Comparison of ENCODE assay signal across 8 cellular contexts in genomic region chr1:151472852-151473731, GRCh38. TPM values are rescaled to one million over a fixed set of nuclear protein-coding genes. Genes with fewer than 3 reads are reported as not detected.
DNase-seq lines count a peak whose midpoint lies in the region; ATAC-seq and TF ChIP-seq lines count a peak whose summit lies in the region.

No MANE protein-coding gene starts in this region.

- H3K36me3 Mint-ChIP-seq in CD8-positive, alpha-beta memory T cell, result peaks cover 0 to 1% (median 0%) of the 10 kb centered on the region in 3 donors
- H3K36me3 Mint-ChIP-seq in activated T-helper 1 cell treated with anti-CD3 and anti-CD28 coated beads, Interleukin-12 subunit alpha, Interleukin-12 subunit beta, Interleukin-2, Interleukin-4 antibody, amounts not matched to agents 30 ng/mL and 10 ng/mL and 1 ng/mL, durations not matched to agents 14 hours and 24 hours and 36 hours (ENCODE audit: low read depth), result no peaks in the 10 kb centered on the region
- no peaks in the 10 kb centered on the region for H3K36me3 Mint-ChIP-seq in naive thymus-derived CD8-positive, alpha-beta T cell

- intact Hi-C loops in activated T-helper 1 cell treated with anti-CD3 and anti-CD28 coated beads, Interleukin-12 subunit alpha, Interleukin-12 subunit beta, Interleukin-2, Interleukin-4 antibody, amounts not matched to agents 30 ng/mL and 10 ng/mL and 1 ng/mL, durations not matched to agents 14 hours and 24 hours and 36 hours (cut with micrococcal nuclease), result loop anchor here (1.0 kb wide), 1 partner anchor 14 kb away; the partner anchor contains the start of gene POGZ

- H3K4me3 Mint-ChIP-seq in CD8-positive, alpha-beta memory T cell, result peak overlapping the region; percentile 73 to 90 (median 78)
- peak overlapping the region; percentile 67 for H3K4me3 Mint-ChIP-seq in activated T-helper 1 cell treated with anti-CD3 and anti-CD28 coated beads, Interleukin-12 subunit alpha, Interleukin-12 subunit beta, Interleukin-2, Interleukin-4 antibody, amounts not matched to agents 30 ng/mL and 10 ng/mL and 1 ng/mL, durations not matched to agents 14 hours and 24 hours and 36 hours
- peak overlapping the region; percentile 69 to 89 (median 83) for H3K4me3 Mint-ChIP-seq in naive thymus-derived CD8-positive, alpha-beta T cell

- DNase-seq in CD8-positive, alpha-beta memory T cell, result peak in 2 of 5 donors; percentile 14 to 16
- DNase-seq in M059J (ENCODE audit: low read depth) (peak; percentile 46), foreskin melanocyte (peak; percentile 47), upper lobe of left lung (peak in 1 of 2 donors; percentile 90), middle frontal gyrus (ENCODE audit: extremely low spot score, low spot score) (no peak)
- no peak for DNase-seq in activated T-helper 1 cell treated with anti-CD3 and anti-CD28 coated beads, Interleukin-12 subunit alpha, Interleukin-12 subunit beta, Interleukin-2, Interleukin-4 antibody, amounts not matched to agents 30 ng/mL and 10 ng/mL and 1 ng/mL, durations not matched to agents 14 hours and 24 hours and 36 hours (ENCODE audit: low spot score)
- DNase-seq in naive thymus-derived CD8-positive, alpha-beta T cell, result peak in 7 of 10 donors; percentile 6 to 33 (median 20)

- H3K36me3 ChIP-seq in CD8-positive, alpha-beta memory T cell (ENCODE audit: insufficient read depth, low read length), result no peaks in the 10 kb centered on the region
- no peaks in the 10 kb centered on the region for H3K36me3 ChIP-seq in upper lobe of left lung

- ATAC-seq in naive thymus-derived CD8-positive, alpha-beta T cell, result peak; percentile 36 to 91
- ATAC-seq in upper lobe of left lung (ENCODE audit: low FRiP score in 2 of 2), result peak in 1 of 2 donors; percentile 93
- ATAC-seq in HG02852 (IDR thresholded peaks at IDR 0.05; ENCODE audit: unreplicated experiment), result no peak

- POLR2A ChIA-PET in CD8-positive, alpha-beta memory T cell (lab: Charles Lee), result interaction anchor here (1.2 to 1.6 kb wide), 2 partner anchors 13 to 73 kb away, joined by 3 to 5 read pairs; partner anchors contain the start of gene PSMB4
- POLR2A ChIA-PET in naive thymus-derived CD8-positive, alpha-beta T cell (lab: Charles Lee), result interaction anchor here (0.5 to 5.8 kb wide), 4 partner anchors 14 to 138 kb away, joined by 3 to 39 read pairs (median 5); partner anchors contain the start of genes CGN and POGZ

- 6 to 10% methylated on average over 36 of the region's 36 CpGs for WGBS in upper lobe of left lung, 2 donors

- H3K9me3 ChIP-seq in CD8-positive, alpha-beta memory T cell (ENCODE audit: low read length), result no peaks in the 10 kb centered on the region
- H3K9me3 ChIP-seq in upper lobe of left lung, result no peaks in the 10 kb centered on the region

- no peaks in the 10 kb centered on the region for H3K27me3 ChIP-seq in CD8-positive, alpha-beta memory T cell (ENCODE audit: insufficient read depth, low read length, poor library complexity, severe bottlenecking)
- no peaks in the 10 kb centered on the region for H3K27me3 ChIP-seq in upper lobe of left lung

- peaks cover 4 to 6% of the 10 kb centered on the region in 2 donors for H3K27me3 Mint-ChIP-seq in CD8-positive, alpha-beta memory T cell
- peaks cover 2% of the 10 kb centered on the region for H3K27me3 Mint-ChIP-seq in activated T-helper 1 cell treated with anti-CD3 and anti-CD28 coated beads, Interleukin-12 subunit alpha, Interleukin-12 subunit beta, Interleukin-2, Interleukin-4 antibody, amounts not matched to agents 30 ng/mL and 10 ng/mL and 1 ng/mL, durations not matched to agents 14 hours and 24 hours and 36 hours (ENCODE audit: insufficient read depth)
- H3K27me3 Mint-ChIP-seq in naive thymus-derived CD8-positive, alpha-beta T cell, result peaks cover 0 to 8% (median 4%) of the 10 kb centered on the region in 5 donors

- peak overlapping the region; percentile 1 for H3K27ac ChIP-seq in CD8-positive, alpha-beta memory T cell (ENCODE audit: low read depth, low read length)
- H3K27ac ChIP-seq in upper lobe of left lung, result peak overlapping the region; percentile 74 to 87 (median 80)

- peaks cover 5 to 18% (median 13%) of the 10 kb centered on the region in 3 donors for H3K4me1 Mint-ChIP-seq in CD8-positive, alpha-beta memory T cell
- H3K4me1 Mint-ChIP-seq in activated T-helper 1 cell treated with anti-CD3 and anti-CD28 coated beads, Interleukin-12 subunit alpha, Interleukin-12 subunit beta, Interleukin-2, Interleukin-4 antibody, amounts not matched to agents 30 ng/mL and 10 ng/mL and 1 ng/mL, durations not matched to agents 14 hours and 24 hours and 36 hours (ENCODE audit: low read depth), result peaks cover 14% of the 10 kb centered on the region
- H3K4me1 Mint-ChIP-seq in naive thymus-derived CD8-positive, alpha-beta T cell, result peaks cover 5 to 12% (median 8%) of the 10 kb centered on the region in 4 donors

- CTCF ChIA-PET in CD8-positive, alpha-beta memory T cell (lab: Charles Lee), result interaction anchor here (2.2 kb wide), 1 partner anchor 29 kb away, joined by 6 read pairs; no protein-coding TSS in a partner anchor

- no peak for TF ChIP-seq CTCF in upper lobe of left lung (IDR thresholded peaks at IDR 0.05)

- H3K9me3 Mint-ChIP-seq in CD8-positive, alpha-beta memory T cell, result no peaks in the 10 kb centered on the region
- no peaks in the 10 kb centered on the region for H3K9me3 Mint-ChIP-seq in activated T-helper 1 cell treated with anti-CD3 and anti-CD28 coated beads, Interleukin-12 subunit alpha, Interleukin-12 subunit beta, Interleukin-2, Interleukin-4 antibody, amounts not matched to agents 30 ng/mL and 10 ng/mL and 1 ng/mL, durations not matched to agents 14 hours and 24 hours and 36 hours
- H3K9me3 Mint-ChIP-seq in naive thymus-derived CD8-positive, alpha-beta T cell, result no peaks in the 10 kb centered on the region

- peak overlapping the region; percentile 49 for H3K4me3 ChIP-seq in CD8-positive, alpha-beta memory T cell (ENCODE audit: low read length)
- H3K4me3 ChIP-seq in upper lobe of left lung, result peak overlapping the region; percentile 8 to 69 (median 56)

- peak overlapping the region; percentile 29 to 97 (median 62) for H3K27ac Mint-ChIP-seq in CD8-positive, alpha-beta memory T cell
- H3K27ac Mint-ChIP-seq in activated T-helper 1 cell treated with anti-CD3 and anti-CD28 coated beads, Interleukin-12 subunit alpha, Interleukin-12 subunit beta, Interleukin-2, Interleukin-4 antibody, amounts not matched to agents 30 ng/mL and 10 ng/mL and 1 ng/mL, durations not matched to agents 14 hours and 24 hours and 36 hours, result peak overlapping the region; percentile 61
- H3K27ac Mint-ChIP-seq in naive thymus-derived CD8-positive, alpha-beta T cell, result peak overlapping the region; percentile 7 to 87 (median 74)

- TF ChIP-seq EP300 in upper lobe of left lung (IDR thresholded peaks at IDR 0.05), result no peak

- peak in 2 of 4 donors; percentile 23 to 26 for TF ChIP-seq POLR2A in upper lobe of left lung (IDR thresholded peaks at IDR 0.05)

- no peaks in the 10 kb centered on the region for H3K4me1 ChIP-seq in CD8-positive, alpha-beta memory T cell (ENCODE audit: insufficient read depth, low read length)
- H3K4me1 ChIP-seq in upper lobe of left lung, result peaks cover 0 to 10% (median 4%) of the 10 kb centered on the region in 4 donors

RNA-seq across cellular contexts. Expression of gene POGZ, which starts 13.8 kb away (rescaled TPM):
- 10 to 100 TPM; 60.1 to 65.3 TPM for total RNA-seq in CD8-positive, alpha-beta memory T cell
- polyA plus RNA-seq in CD8-positive, alpha-beta memory T cell, result 11.3 TPM
- 14.2 and 21.6 TPM in 2 replicates for total RNA-seq in M059J (2014; rRNA removed; shearing (Covaris generic))
- total RNA-seq in activated T-helper 1 cell treated with anti-CD3 and anti-CD28 coated beads, Interleukin-12 subunit alpha, Interleukin-12 subunit beta, Interleukin-2, Interleukin-4 antibody, amounts not matched to agents 30 ng/mL and 10 ng/mL and 1 ng/mL, durations not matched to agents 14 hours and 24 hours and 36 hours, result 89.1 and 91.1 TPM in 2 replicates
- total RNA-seq in naive thymus-derived CD8-positive, alpha-beta T cell, result 100 to 1,000 TPM; 101 to 112 TPM
- 1 to 10 TPM; 5.9 to 9.5 (median 9.0) TPM for polyA plus RNA-seq in naive thymus-derived CD8-positive, alpha-beta T cell
- total RNA-seq in upper lobe of left lung, result 100 to 1,000 TPM in 1 of 6 donors, 10 to 100 TPM in 5; 34.2 to 148 (median 67.9) TPM

RNA-seq across cellular contexts. Expression of gene CGN, which starts 38.1 kb away (rescaled TPM):
- total RNA-seq in CD8-positive, alpha-beta memory T cell, result 1 to 10 TPM; 1.1 to 1.6 TPM
- polyA plus RNA-seq in CD8-positive, alpha-beta memory T cell, result 0.36 TPM
- 0.52 and 1.5 TPM in 2 replicates for total RNA-seq in M059J (2014; rRNA removed; shearing (Covaris generic))
- 0.17 and 0.91 TPM in 2 replicates for total RNA-seq in activated T-helper 1 cell treated with anti-CD3 and anti-CD28 coated beads, Interleukin-12 subunit alpha, Interleukin-12 subunit beta, Interleukin-2, Interleukin-4 antibody, amounts not matched to agents 30 ng/mL and 10 ng/mL and 1 ng/mL, durations not matched to agents 14 hours and 24 hours and 36 hours
- 1 to 10 TPM; 2.6 to 2.7 TPM for total RNA-seq in naive thymus-derived CD8-positive, alpha-beta T cell
- polyA plus RNA-seq in naive thymus-derived CD8-positive, alpha-beta T cell, result 1 to 10 TPM in 2 of 3 donors, under 1 TPM in 1; 0.08 to 1.3 (median 1.0) TPM
- 100 to 1,000 TPM in 3 of 6 donors, 10 to 100 TPM in 3; 51.6 to 223 (median 99.2) TPM for total RNA-seq in upper lobe of left lung

Comparison
In these comparisons a context has a peak if more than half of its experiments do, and no peak if none do; other contexts are left out.
1. DNase-seq: peak in M059J (single experiment), foreskin melanocyte (single experiment) and naive thymus-derived CD8-positive, alpha-beta T cell (7 of 10); none in activated T-helper 1 cell treated with anti-CD3 and anti-CD28 coated beads, Interleukin-12 subunit alpha, Interleukin-12 subunit beta, Interleukin-2, Interleukin-4 antibody, amounts not matched to agents 30 ng/mL and 10 ng/mL and 1 ng/mL, durations not matched to agents 14 hours and 24 hours and 36 hours (single experiment) and middle frontal gyrus (single experiment).
2. RNA of gene CGN, which starts 38.1 kb away (total RNA-seq): 51.6 to 223 TPM in upper lobe of left lung; 2.6 to 2.7 TPM in naive thymus-derived CD8-positive, alpha-beta T cell, 1.1 to 1.6 TPM in CD8-positive, alpha-beta memory T cell, 0.52 to 1.5 TPM in M059J and 0.17 to 0.91 TPM in activated T-helper 1 cell treated with anti-CD3 and anti-CD28 coated beads, Interleukin-12 subunit alpha, Interleukin-12 subunit beta, Interleukin-2, Interleukin-4 antibody, amounts not matched to agents 30 ng/mL and 10 ng/mL and 1 ng/mL, durations not matched to agents 14 hours and 24 hours and 36 hours; every median in the first group is over 10 times any median in the second.
3. Peak in every context shown above with its lines, with median percentiles within 50 percentile points of each other: H3K27ac Mint-ChIP-seq and H3K4me3 Mint-ChIP-seq.